ENCODE assay signal across 12 cellular contexts in the genomic region with DNA sequence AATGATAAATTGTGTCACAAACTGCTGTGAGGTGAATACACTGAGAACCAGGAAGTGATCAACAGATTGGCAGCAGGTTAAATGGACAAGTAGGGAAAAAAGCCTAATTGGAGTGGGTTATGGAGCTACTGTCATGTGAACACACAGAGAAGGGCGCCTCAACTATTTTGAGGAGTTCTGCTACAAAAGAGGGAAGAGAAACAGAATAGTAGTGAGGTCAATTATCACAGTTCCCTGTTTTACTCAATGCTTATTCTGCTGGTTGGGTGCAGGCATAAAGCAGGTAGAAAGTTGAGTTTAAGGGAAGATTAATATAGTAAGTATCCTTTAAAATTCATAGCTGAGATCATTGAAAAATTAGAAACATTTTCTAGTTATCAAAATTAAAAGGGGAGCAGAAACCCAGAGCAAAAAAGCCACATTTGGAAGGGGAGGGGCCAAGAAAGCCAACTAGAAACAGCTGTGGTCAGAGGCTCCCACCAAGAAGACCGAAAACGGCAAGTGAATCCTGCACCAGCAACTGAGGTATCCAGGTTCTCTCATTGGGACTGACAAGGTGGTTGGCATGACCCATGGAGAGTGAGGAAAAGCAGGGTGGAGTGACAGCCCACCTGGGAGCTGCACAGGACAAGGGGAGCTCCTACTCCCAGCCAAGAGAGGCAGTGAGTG.
DNase-seq lines count a peak whose midpoint lies in the region; ATAC-seq, FAIRE-seq and TF ChIP-seq lines count a peak whose summit lies in the region.
"Had no signal": no experiment of that assay in that cellular context is flagged by ENCODE, and none has a peak within 500 bp of the region (broad histone marks: within the 10 kb centered on the region; RNA-seq: fewer than 3 reads in every experiment).

No MANE protein-coding gene starts in this region.

- H4K20me1 ChIP-seq in H1 (replicated peaks in 1 of 2; ENCODE audit: control insufficient read depth in 1 of 2, insufficient read depth in 2 of 2, low read length in 2 of 2) = no peaks in the 10 kb centered on the region

- CTCF ChIA-PET in H1 (lab: Charles Lee; ENCODE audit: partially characterized antibody) = interaction anchor here (0.5 to 3.9 kb wide), 30 partner anchors 11 to 480 kb away, joined by 3 to 65 read pairs (median 3); a partner anchor contains a TSS

- H2BK120ac ChIP-seq in H1 (replicated peaks; ENCODE audit: low read depth, low read length) = no peak overlapping the region

- no peak overlapping the region for H2BK15ac ChIP-seq in H1 (ENCODE audit: low read length)

- no peak overlapping the region for H2BK12ac ChIP-seq in H1 (ENCODE audit: low read depth, low read length)

- H3K27ac ChIP-seq in H1 (ENCODE audit: low read depth, low read length) (no peak overlapping the region), right atrium auricular region (no peak overlapping the region)

- H2AFZ ChIP-seq in H1 (ENCODE audit: low read length) = 0 out of 2 replicates have a peak overlapping the region, but pooled peaks have one; percentile 14

- no peak for TF ChIP-seq EP300 in H1 (IDR thresholded peaks at IDR 0.05; ENCODE audit: borderline replicate concordance in 1 of 2, low read depth in 2 of 2, low read length in 2 of 2)

- no peak overlapping the region for H3K4ac ChIP-seq in H1 (replicated peaks; ENCODE audit: insufficient read length, low read depth, low read length)

- H4K8ac ChIP-seq in H1 (ENCODE audit: extremely low read depth, insufficient read depth, low read length) = no peak overlapping the region

- H2AK5ac ChIP-seq in H1 (ENCODE audit: low read depth, low read length) = no peak overlapping the region

- DNase-seq in H1 (ENCODE audit: low read depth in 1 of 2, low spot score in 2 of 2) (no peak), DMS53 (lab: John Stamatoyannopoulos, UW) (no peak), NCI-H510A treated with DMSO at 0.1 percent for 48 hours (lab: John Stamatoyannopoulos, UW) (no peak), GM19240 (ENCODE audit: insufficient read length, low spot score) (no peak), right atrium auricular region (ENCODE audit: low spot score) (no peak)
- DNase-seq: activated CD4-positive, CD25-positive, alpha-beta regulatory T cell treated with anti-CD3 and anti-CD28 coated beads, Interleukin-2, amount 50 U/mL, for 72 hours; amniotic stem cell; Calu3; NCI-H226 had no signal

- H3K36me3 ChIP-seq in H1 (ENCODE audit: control insufficient read depth in 2 of 4, insufficient read depth in 4 of 4, low read length in 3 of 4) (no peaks in the 10 kb centered on the region), right atrium auricular region (no peaks in the 10 kb centered on the region)

- TF ChIP-seq POLR2A in GM18505 (IDR thresholded peaks at IDR 0.05; ENCODE audit: borderline replicate concordance, extremely low read depth, insufficient read depth, insufficient read length) (no peak), H1 (IDR thresholded peaks at IDR 0.05; ENCODE audit: control extremely low read depth in 1 of 2, low read depth in 2 of 2, low read length in 2 of 2) (no peak)

- H3K4me2 ChIP-seq in H1 (ENCODE audit: insufficient read depth in 1 of 2, low read depth in 2 of 2, low read length in 2 of 2) = no peak overlapping the region

- no peak overlapping the region for H3K14ac ChIP-seq in H1 (ENCODE audit: insufficient read length)

- no peak overlapping the region for H4K91ac ChIP-seq in H1 (replicated peaks; ENCODE audit: insufficient read length, low read length)

- no peak overlapping the region for H3K56ac ChIP-seq in H1 (replicated peaks; ENCODE audit: insufficient read length, low read depth, low read length)

- no peak overlapping the region for H3K18ac ChIP-seq in H1 (ENCODE audit: extremely low read depth, low read length)

- no peak for TF ChIP-seq RAD21 in H1 (IDR thresholded peaks at IDR 0.05 in 1 of 2, conservative IDR thresholded peaks at IDR 0.05 in 1 of 2; ENCODE audit: low read depth in 2 of 2, low read length in 2 of 2)

- H3K27me3 ChIP-seq in H1 (replicated peaks in 1 of 4; ENCODE audit: control insufficient read depth in 3 of 4, extremely low read depth in 1 of 4, insufficient read depth in 3 of 4, low read length in 3 of 4) (no peaks in the 10 kb centered on the region), right atrium auricular region (no peaks in the 10 kb centered on the region)

- H2BK5ac ChIP-seq in H1 (ENCODE audit: low read depth, low read length) = no peak overlapping the region

- no peak overlapping the region for H2BK20ac ChIP-seq in H1 (ENCODE audit: low read length)

- no peak overlapping the region for H4K5ac ChIP-seq in H1 (ENCODE audit: insufficient read length, low read depth, low read length)

- no peak overlapping the region for H3K9ac ChIP-seq in H1 (replicated peaks in 1 of 4; ENCODE audit: extremely low read depth in 1 of 4, low read depth in 3 of 4, low read length in 3 of 4)

- H3K23ac ChIP-seq in H1 (ENCODE audit: insufficient read length) = no peak overlapping the region

- POLR2A ChIA-PET in H1 (lab: Charles Lee; ENCODE audit: partially characterized antibody) = interaction anchor here (0.9 to 1.0 kb wide), 2 partner anchors 14 to 686 kb away, joined by 3 to 5 read pairs; no protein-coding TSS in a partner anchor

- no peak for FAIRE-seq in H1 (lab: Jason Lieb, UNC)

- H3K9me3 ChIP-seq in H1 (ENCODE audit: insufficient read depth in 2 of 2, low read depth in 1 of 2, low read length in 1 of 2) (no peaks in the 10 kb centered on the region), right atrium auricular region (no peaks in the 10 kb centered on the region)

- TF ChIP-seq CTCF in H1 (IDR thresholded peaks at IDR 0.05; ENCODE audit: control extremely low read depth in 1 of 3, insufficient read depth in 1 of 3, low read depth in 1 of 3, low read length in 3 of 3) (no peak), right atrium auricular region (IDR thresholded peaks at IDR 0.05) (no peak)

- ATAC-seq in GM18505 (IDR thresholded peaks at IDR 0.05; ENCODE audit: unreplicated experiment) (peak; percentile 70), GM21447 (IDR thresholded peaks at IDR 0.05; ENCODE audit: unreplicated experiment) (peak; percentile 74), HG03159 (IDR thresholded peaks at IDR 0.05; ENCODE audit: unreplicated experiment) (peak; percentile 69)

- H3K79me1 ChIP-seq in H1 (ENCODE audit: low read depth, low read length) = no peaks in the 10 kb centered on the region

- 86% methylated on average over 3 of the region's 3 CpGs; no CpG with 5 or more reads in 1 of the 2 experiments for WGBS in H1 (ENCODE audit: extremely low coverage in 1 of 2, insufficient coverage in 1 of 2, insufficient read length in 1 of 2, insufficient replicate concordance in 2 of 2, low coverage in 1 of 2, low lambda C conversion rate in 2 of 2, missing lambda C conversion rate in 1 of 2), 2 experiments

- H3K4me1 ChIP-seq in H1 (replicated peaks in 1 of 4; ENCODE audit: control insufficient read depth in 3 of 4, insufficient read depth in 4 of 4, low read length in 3 of 4) (no peaks in the 10 kb centered on the region), right atrium auricular region (peaks cover 0 to 4% of the 10 kb centered on the region in 2 donors)

- no peaks in the 10 kb centered on the region for H3K23me2 ChIP-seq in H1 (ENCODE audit: low read depth, low read length)

- H3K4me3 ChIP-seq in H1 (ENCODE audit: extremely low read depth in 1 of 4, insufficient read depth in 2 of 4, low read depth in 3 of 4, low read length in 4 of 4) (no peak overlapping the region), right atrium auricular region (no peak overlapping the region)

- no peaks in the 10 kb centered on the region for H3K79me2 ChIP-seq in H1 (ENCODE audit: control insufficient read depth in 1 of 2, insufficient read depth in 2 of 2, low read length in 2 of 2)

TF ChIP-seq in H1, 55 proteins besides CTCF, POLR2A, EP300 and RAD21 (continues in another document):
- TF ChIP-seq CHD1 (IDR thresholded peaks at IDR 0.05; ENCODE audit: low read depth, low read length) (no peak), POLR2AphosphoS5 (IDR thresholded peaks at IDR 0.05; ENCODE audit: low read depth, low read length) (no peak), TAF1 (IDR thresholded peaks at IDR 0.05; ENCODE audit: low read depth, low read length) (no peak), JUN (IDR thresholded peaks at IDR 0.05; ENCODE audit: low read depth, low read length) (no peak), BCL11A (IDR thresholded peaks at IDR 0.05; ENCODE audit: low read depth in 2 of 2, low read length in 2 of 2) (no peak)
